In the genomic region with DNA sequence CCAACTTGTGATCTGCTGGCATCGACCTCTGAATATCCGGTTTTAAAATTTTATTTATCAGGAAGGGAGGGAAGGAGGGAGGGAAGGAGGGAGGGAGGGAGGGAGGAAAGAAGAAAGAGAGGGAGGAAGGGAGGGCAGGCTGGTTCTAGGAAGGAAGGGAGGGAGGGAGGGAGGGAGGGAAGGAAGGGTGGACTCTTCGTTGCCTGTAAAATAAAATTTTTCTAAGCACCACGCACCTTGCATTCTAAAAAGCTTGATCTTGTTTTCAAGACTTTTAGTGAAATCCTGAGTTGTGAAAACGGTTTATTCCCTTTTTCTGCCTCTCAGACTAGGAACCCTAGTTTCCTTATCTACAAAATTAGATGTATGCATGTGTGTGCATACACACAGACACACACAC, we compare ENCODE assay signal across 29 cellular contexts.
"Had no signal": no experiment of that assay in that cellular context is flagged by ENCODE, and none has a peak within 500 bp of the region (broad histone marks: within the 10 kb centered on the region; RNA-seq: fewer than 3 reads in every experiment).

No MANE protein-coding gene starts in this region.

- H3K27ac ChIP-seq: colonic mucosa, coronary artery, dorsolateral prefrontal cortex, epithelial cell of prostate, esophagus muscularis mucosa, esophagus squamous epithelium, foreskin keratinocyte, gastrocnemius medialis, heart left ventricle, heart right ventricle had no signal

- H3K9me3 Mint-ChIP-seq: dendritic cell treated with granulocyte-macrophage colony-stimulating factor and Interleukin-4, amounts not matched to agents 40 ng/mL and 50 ng/mL, for 4 days; effector memory CD8-positive, alpha-beta T cell had no signal

- H3K27me3 ChIP-seq: colonic mucosa, dorsolateral prefrontal cortex, esophagus muscularis mucosa, esophagus squamous epithelium, foreskin keratinocyte, gastrocnemius medialis, gastroesophageal sphincter, heart left ventricle, heart right ventricle had no signal

- H3K4me3 Mint-ChIP-seq: dendritic cell treated with granulocyte-macrophage colony-stimulating factor and Interleukin-4, amounts not matched to agents 40 ng/mL and 50 ng/mL, for 4 days; effector memory CD8-positive, alpha-beta T cell; endodermal cell had no signal

- H3K27ac Mint-ChIP-seq: dendritic cell treated with granulocyte-macrophage colony-stimulating factor and Interleukin-4, amounts not matched to agents 40 ng/mL and 50 ng/mL, for 4 days; effector memory CD8-positive, alpha-beta T cell; endodermal cell had no signal

- DNase-seq: colonic mucosa; cortex of kidney; dermis blood vessel endothelial cell; dorsolateral prefrontal cortex; effector CD4-positive, alpha-beta T cell; effector CD8-positive, alpha-beta T cell; effector memory CD4-positive, alpha-beta T cell; effector memory CD8-positive, alpha-beta T cell; endodermal cell; erythroblast; esophagus squamous epithelium; foreskin fibroblast; foreskin keratinocyte; foreskin melanocyte; gastrocnemius medialis; glutamatergic neuron; head of caudate nucleus; heart left ventricle; heart right ventricle had no signal

- H3K4me1 ChIP-seq: colonic mucosa, gastrocnemius medialis had no signal

- ATAC-seq: effector memory CD8-positive, alpha-beta T cell; esophagus mucosa; foreskin keratinocyte; gastrocnemius medialis; gastroesophageal sphincter; heart left ventricle; heart right ventricle had no signal

- H3K27me3 Mint-ChIP-seq: dendritic cell treated with granulocyte-macrophage colony-stimulating factor and Interleukin-4, amounts not matched to agents 40 ng/mL and 50 ng/mL, for 4 days; effector memory CD8-positive, alpha-beta T cell had no signal

- H3K36me3 ChIP-seq: colonic mucosa, esophagus muscularis mucosa, esophagus squamous epithelium, gastrocnemius medialis, gastroesophageal sphincter, heart left ventricle, heart right ventricle had no signal

- H3K9me3 ChIP-seq: colonic mucosa, esophagus muscularis mucosa, esophagus squamous epithelium, gastrocnemius medialis, gastroesophageal sphincter, heart left ventricle, heart right ventricle had no signal

- FAIRE-seq: colon, endometrium, endothelial cell of umbilical vein, frontal cortex had no signal

- H3K4me3 ChIP-seq: colonic mucosa, coronary artery, dorsolateral prefrontal cortex, esophagus muscularis mucosa, esophagus squamous epithelium, gastrocnemius medialis, gastroesophageal sphincter, heart left ventricle, heart right ventricle had no signal
